21 cellular contexts compared by ENCODE assay signal in the genomic region with DNA sequence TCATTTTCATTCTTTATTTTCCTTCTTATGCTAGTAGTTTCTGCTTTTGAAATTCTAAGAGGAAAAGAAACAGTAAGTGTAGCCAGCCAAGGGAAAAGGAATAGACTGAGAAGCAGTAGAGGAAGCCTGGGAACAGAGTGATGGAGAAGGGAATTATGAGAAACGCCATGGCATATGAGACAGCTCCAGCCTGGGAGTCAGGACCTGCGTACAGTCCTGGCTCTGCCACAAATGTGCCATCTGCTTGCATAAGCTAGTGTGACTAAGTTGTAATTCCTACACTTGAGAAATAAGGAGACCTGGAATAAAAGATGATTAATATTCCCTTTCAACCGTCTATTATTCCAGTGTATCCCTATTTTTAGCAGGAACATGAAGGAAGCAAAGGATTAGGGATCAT.
"Had no signal": no experiment of that assay in that cellular context is flagged by ENCODE, and none has a peak within 500 bp of the region (broad histone marks: within the 10 kb centered on the region; RNA-seq: fewer than 3 reads in every experiment).

No MANE protein-coding gene starts in this region.

- H3K4me3 ChIP-seq: esophagus muscularis mucosa, mucosa of descending colon, neural progenitor cell, prostate gland, skin epidermis, tibial nerve, uterus had no signal

- DNase-seq: activated B cell treated with CpG ODN at 0.5 μM for 24 hours; activated CD4-positive, alpha-beta memory T cell treated with anti-CD3 and anti-CD28 coated beads for 36 hours; activated CD4-positive, alpha-beta T cell treated with anti-CD3 and anti-CD28 coated beads for 4 hours; activated CD8-positive, alpha-beta memory T cell treated with anti-CD3 and anti-CD28 coated beads, Interleukin-2, amount 10 ng/mL, durations not matched to agents 7 days and 5 days; activated naive CD4-positive, alpha-beta T cell treated with anti-CD3 and anti-CD28 coated beads for 36 hours; activated T-cell treated with anti-CD3 and anti-CD28 coated beads, Interleukin-2, amount 50 U/mL, for 1 hour; aorta; brain microvascular endothelial cell; effector CD4-positive, alpha-beta T cell; mesenchymal stem cell; naive thymus-derived CD4-positive, alpha-beta T cell; right cardiac atrium; stimulated activated naive CD8-positive, alpha-beta T cell treated with anti-CD3 and anti-CD28 coated beads, Interleukin-15, Interleukin-2, amounts not matched to agents 100 U/mL and 50 U/mL, for 24 hours; T-helper 9 cell; uterus had no signal

- H3K9me3 ChIP-seq: esophagus muscularis mucosa, mucosa of descending colon, prostate gland, tibial nerve, uterus had no signal

- H3K27ac ChIP-seq: brain microvascular endothelial cell, esophagus muscularis mucosa, neural progenitor cell, prostate gland, skin epidermis, tibial nerve, uterus had no signal

- H3K27me3 ChIP-seq: brain microvascular endothelial cell, esophagus muscularis mucosa, tibial nerve, uterus had no signal

- H3K36me3 ChIP-seq: brain microvascular endothelial cell, esophagus muscularis mucosa, neural progenitor cell, prostate gland, uterus had no signal

- H3K4me1 ChIP-seq: esophagus muscularis mucosa, prostate gland, tibial nerve, uterus had no signal

- ATAC-seq: activated CD8-positive, alpha-beta memory T cell treated with anti-CD3 and anti-CD28 coated beads, Interleukin-2, amount 10 ng/mL, durations not matched to agents 7 days and 5 days; naive thymus-derived CD4-positive, alpha-beta T cell; right cardiac atrium; stimulated activated naive CD8-positive, alpha-beta T cell treated with anti-CD3 and anti-CD28 coated beads, Interleukin-15, Interleukin-2, amounts not matched to agents 100 U/mL and 50 U/mL, for 24 hours had no signal
